1 cellular context compared by ENCODE assay signal in the genomic region with DNA sequence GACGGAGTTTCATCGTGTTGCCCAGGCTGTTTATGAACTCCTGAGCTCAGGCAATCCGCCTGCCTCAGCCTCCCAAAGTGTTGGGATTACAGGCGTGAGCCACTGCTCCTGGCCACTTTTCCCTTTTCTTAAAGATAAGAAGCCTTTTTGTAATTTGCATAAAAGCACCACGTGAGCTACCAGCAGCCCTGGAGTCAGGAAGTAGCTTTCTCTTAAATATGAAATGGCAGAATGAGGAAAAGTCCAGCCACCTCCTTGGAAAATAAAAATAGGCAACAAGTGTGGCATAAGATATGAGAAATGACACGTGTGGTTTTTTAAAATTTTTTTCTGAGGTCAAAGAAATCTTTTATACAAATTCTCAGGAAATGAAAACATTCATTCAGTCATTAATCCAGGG.
TF ChIP-seq lines count a peak whose summit lies in the region.

No MANE protein-coding gene starts in this region.

TF ChIP-seq in K562, 482 proteins besides CTCF, POLR2A, EP300 and RAD21 (continued from another document):
- TF ChIP-seq, protein P1, sequence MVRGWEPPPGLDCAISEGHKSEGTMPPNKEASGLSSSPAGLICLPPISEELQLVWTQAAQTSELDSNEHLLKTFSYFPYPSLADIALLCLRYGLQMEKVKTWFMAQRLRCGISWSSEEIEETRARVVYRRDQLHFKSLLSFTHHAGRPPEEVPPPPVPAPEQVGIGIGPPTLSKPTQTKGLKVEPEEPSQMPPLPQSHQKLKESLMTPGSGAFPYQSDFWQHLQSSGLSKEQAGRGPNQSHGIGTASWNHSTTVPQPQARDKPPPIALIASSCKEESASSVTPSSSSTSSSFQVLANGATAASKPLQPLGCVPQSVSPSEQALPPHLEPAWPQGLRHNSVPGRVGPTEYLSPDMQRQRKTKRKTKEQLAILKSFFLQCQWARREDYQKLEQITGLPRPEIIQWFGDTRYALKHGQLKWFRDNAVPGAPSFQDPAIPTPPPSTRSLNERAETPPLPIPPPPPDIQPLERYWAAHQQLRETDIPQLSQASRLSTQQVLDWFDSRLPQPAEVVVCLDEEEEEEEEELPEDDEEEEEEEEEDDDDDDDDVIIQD (CRISPR knock-in tag; IDR thresholded peaks at IDR 0.05): no peak
- TF ChIP-seq MGA (IDR thresholded peaks at IDR 0.05): 0 out of 2 replicates have a peak, but pooled peaks have one; percentile 20
- TF ChIP-seq USF1 (CRISPR knock-in tag; IDR thresholded peaks at IDR 0.05): peak; percentile 71
- 0 out of 2 replicates have a peak, but pooled peaks have one; percentile 7 for TF ChIP-seq BHLHE40 (IDR thresholded peaks at IDR 0.05; ENCODE audit: low read length)
TF ChIP-seq in K562: peak in this region for 7.
